ENCODE assay signal across 8 cellular contexts in genomic region chr19:53906211-53907192, GRCh38. TPM values are rescaled to one million over a fixed set of nuclear protein-coding genes. Genes with fewer than 3 reads are reported as not detected.
DNase-seq lines count a peak whose midpoint lies in the region; ATAC-seq, FAIRE-seq and TF ChIP-seq lines count a peak whose summit lies in the region.

No MANE protein-coding gene starts in this region.

- no peak overlapping the region for H3K4me3 ChIP-seq in adipocyte (ENCODE audit: low read length)

- DNase-seq in GM12891 (ENCODE audit: insufficient read length, low spot score): peak; percentile 71
- peak; percentile 72 for DNase-seq in adipocyte (ENCODE audit: low read depth)
- DNase-seq in hypothalamus (lab: John Stamatoyannopoulos, UW): peak in 43 of 51 donors; percentile 7 to 73 (median 34)
- peak; percentile 80 for DNase-seq in stimulated activated CD4-positive, alpha-beta T cell treated with anti-CD3 and anti-CD28 coated beads, Interleukin-15, amount 100 ng/mL, for 24 hours
- no peak for DNase-seq in NCI-H1092 treated with DMSO at 0.1 percent for 48 hours (lab: John Stamatoyannopoulos, UW)

- no peaks in the 10 kb centered on the region for H3K9me3 ChIP-seq in adipocyte (ENCODE audit: control insufficient read depth, low read length)

- no peak for TF ChIP-seq POLR2A in GM12891 (IDR thresholded peaks at IDR 0.05; ENCODE audit: low read depth, low read length)

- H3K4me1 ChIP-seq in adipocyte (ENCODE audit: control insufficient read depth, insufficient read depth, low read length): no peaks in the 10 kb centered on the region

- peaks cover 63% of the 10 kb centered on the region for H3K27me3 ChIP-seq in adipocyte (replicated peaks; ENCODE audit: control insufficient read depth, insufficient read depth, low read length)

- ATAC-seq in SK-N-SH treated with all-trans-retinoic acid at 6 μM for 48 hours (peak; percentile 62), HG02678 (IDR thresholded peaks at IDR 0.05; ENCODE audit: unreplicated experiment) (no peak), HG02852 (IDR thresholded peaks at IDR 0.05; ENCODE audit: unreplicated experiment) (no peak)

- H3K36me3 ChIP-seq in adipocyte (ENCODE audit: control insufficient read depth, insufficient read depth, low read length, severe bottlenecking): no peaks in the 10 kb centered on the region

- no peak overlapping the region for H3K9ac ChIP-seq in adipocyte (ENCODE audit: low read length)

- FAIRE-seq in GM12891 (lab: Jason Lieb, UNC): no peak

TF ChIP-seq in GM12891, 5 proteins besides CTCF, POLR2A, EP300 and RAD21:
- TF ChIP-seq POU2F2 (IDR thresholded peaks at IDR 0.05; ENCODE audit: low read depth, low read length) (no peak), SPI1 (IDR thresholded peaks at IDR 0.05; ENCODE audit: low read depth, low read length) (no peak), POLR2AphosphoS5 (IDR thresholded peaks at IDR 0.05; ENCODE audit: low read depth, low read length) (no peak), PAX5 (IDR thresholded peaks at IDR 0.05; ENCODE audit: insufficient read depth, low read length, severe bottlenecking) (no peak), TAF1 (IDR thresholded peaks at IDR 0.05; ENCODE audit: low read depth, low read length) (no peak)

TF ChIP-seq in SK-N-SH treated with all-trans-retinoic acid at 6 μM for 48 hours, 23 proteins besides CTCF, POLR2A, EP300 and RAD21:
- no peak for TF ChIP-seq CREB5 (CRISPR knock-in tag; IDR thresholded peaks at IDR 0.05; ENCODE audit: low read depth)
- no peak for TF ChIP-seq ZFP3 (CRISPR knock-in tag; IDR thresholded peaks at IDR 0.05)

RNA-seq across cellular contexts. Expression of gene CACNG7, which starts 2.6 kb away (rescaled TPM):
- not detected for polyA plus RNA-seq in GM12891 (2012; ENCODE audit: low read depth, missing spikeins)

RNA-seq across cellular contexts. Expression of gene PRKCG, which starts 24.5 kb away (rescaled TPM):
- polyA plus RNA-seq in GM12891 (2012; ENCODE audit: low read depth, missing spikeins): not detected

RNA-seq across cellular contexts. Expression of gene MYADM, which starts 38.8 kb away (rescaled TPM):
- polyA plus RNA-seq in GM12891 (2012; ENCODE audit: low read depth, missing spikeins): 0.08 TPM

RNA-seq across cellular contexts. Expression of gene CACNG8, which starts 56.2 kb away (rescaled TPM):
- polyA plus RNA-seq in GM12891 (2012; ENCODE audit: low read depth, missing spikeins): 0.04 TPM
